In the genomic region with DNA sequence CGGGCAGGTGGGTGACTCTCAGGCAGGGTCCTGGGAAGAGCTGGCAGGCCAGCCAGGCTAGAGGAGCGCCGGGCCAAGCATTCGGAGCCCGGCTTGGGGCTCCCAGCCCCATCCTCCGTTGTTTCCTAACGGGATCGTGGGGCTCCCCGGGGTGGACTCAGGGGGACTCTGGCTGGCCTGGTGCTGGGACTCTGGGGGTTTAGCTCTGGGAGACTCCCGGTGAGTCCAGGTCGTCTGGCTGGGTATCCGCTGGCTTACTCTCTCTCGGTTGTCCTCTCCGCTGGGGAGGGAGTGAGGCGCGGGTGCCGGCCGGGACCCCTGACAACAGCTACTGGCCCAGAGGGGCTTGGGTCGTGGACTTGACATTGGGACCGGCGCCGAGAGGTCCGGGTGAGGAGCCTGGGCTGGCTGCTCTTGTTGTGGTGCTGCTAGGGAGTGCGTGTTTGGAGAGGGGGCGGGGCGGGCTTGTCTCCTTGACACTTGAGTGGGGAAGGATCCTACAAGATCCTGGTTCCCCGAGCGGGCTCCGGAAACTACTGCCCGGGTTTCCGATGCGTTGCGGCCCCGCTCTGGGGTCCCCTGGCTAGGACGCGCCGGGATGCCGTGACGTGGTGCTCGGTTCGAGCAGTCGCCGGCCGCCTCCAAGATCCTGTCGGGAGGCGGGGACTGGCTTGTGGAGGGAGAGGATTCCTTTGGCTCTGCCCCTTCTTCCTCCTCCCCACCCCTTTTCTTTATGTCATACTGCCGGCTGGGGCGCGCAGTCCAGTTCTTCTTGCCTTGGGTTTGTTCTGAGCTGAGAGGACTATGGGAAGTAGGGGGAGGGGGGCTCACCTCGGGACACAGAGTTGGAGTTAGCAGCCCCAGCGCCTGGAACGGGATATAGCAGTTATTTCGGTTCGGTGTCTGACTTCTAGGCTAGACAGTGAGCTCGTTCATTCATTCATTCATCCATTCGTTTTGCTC, we compare ENCODE assay signal across 8 cellular contexts. TPM values are rescaled to one million over a fixed set of nuclear protein-coding genes. Genes with fewer than 3 reads are reported as not detected.
A peak's percentile ranks its signal among the peaks of the same experiment; 100 is the strongest.
DNase-seq lines count a peak whose midpoint lies in the region; ATAC-seq, FAIRE-seq and TF ChIP-seq lines count a peak whose summit lies in the region.

No MANE protein-coding gene starts in this region.

- peaks cover 2% of the 10 kb centered on the region in 2 experiments for H3K36me3 ChIP-seq in endothelial cell of umbilical vein (ENCODE audit: control insufficient read depth in 2 of 2, extremely low read depth in 1 of 2, insufficient read depth in 2 of 2, low read length in 2 of 2)

- no peaks in the 10 kb centered on the region for H3K27me3 Mint-ChIP-seq in mesothelial cell of epicardium (ENCODE audit: low read depth)

- peak overlapping the region; percentile 83 to 96 (median 89) for H3K4me3 ChIP-seq in endothelial cell of umbilical vein (replicated peaks in 1 of 3; ENCODE audit: insufficient read depth in 1 of 3, low read depth in 1 of 3, low read length in 3 of 3)

- POLR2A ChIA-PET in endothelial cell of umbilical vein (lab: Charles Lee), result no interaction called here

- dilution Hi-C loops in endothelial cell of umbilical vein (cut with MboI; ENCODE audit: extremely low pct_ligation_motif_present, low sequenced_read_pairs), result no loop called here

- H3K79me2 ChIP-seq in endothelial cell of umbilical vein (ENCODE audit: control insufficient read depth, insufficient read depth, low read length), result peaks cover 22% of the 10 kb centered on the region

- no peaks in the 10 kb centered on the region for H3K9me3 Mint-ChIP-seq in mesothelial cell of epicardium

- peak; percentile 85 for FAIRE-seq in endothelial cell of umbilical vein (lab: Jason Lieb, UNC)

- H3K4me2 ChIP-seq in endothelial cell of umbilical vein (ENCODE audit: insufficient read depth, low read length), result peak overlapping the region; percentile 81

- peak overlapping the region; percentile 96 for H3K9ac ChIP-seq in endothelial cell of umbilical vein (replicated peaks; ENCODE audit: extremely low read depth, insufficient read depth, low read length)

- BruUV-seq in endothelial cell of umbilical vein (replicated peaks; lab: Mats Ljungman, UMichigan), result TSS peak; percentile 12

- peak overlapping the region; percentile 55 for H2AFZ ChIP-seq in endothelial cell of umbilical vein (ENCODE audit: low read depth, low read length)

- H3K27me3 ChIP-seq in endothelial cell of umbilical vein (ENCODE audit: control insufficient read depth in 2 of 2, insufficient read depth in 2 of 2, low read length in 2 of 2), result no peaks in the 10 kb centered on the region

- peak; percentile 85 for TF ChIP-seq POLR2A in endothelial cell of umbilical vein (IDR thresholded peaks at IDR 0.05; ENCODE audit: low read depth, low read length)

- peak overlapping the region; percentile 94 for H3K4me3 Mint-ChIP-seq in mesothelial cell of epicardium

- H3K36me3 Mint-ChIP-seq in mesothelial cell of epicardium, result peaks cover 9% of the 10 kb centered on the region

- H3K4me1 ChIP-seq in endothelial cell of umbilical vein (ENCODE audit: control insufficient read depth, extremely low read depth, insufficient read depth, low read length), result peaks cover 12% of the 10 kb centered on the region

- CTCF ChIA-PET in endothelial cell of umbilical vein (lab: Charles Lee), result interaction anchor here (0.9 to 1.2 kb wide), 7 partner anchors 10 to 238 kb away, joined by 3 to 7 read pairs (median 3); no protein-coding TSS in a partner anchor

- peak; percentile 27 for ATAC-seq in GM19438 (IDR thresholded peaks at IDR 0.05; ENCODE audit: low read depth, unreplicated experiment)

- H3K4me1 Mint-ChIP-seq in mesothelial cell of epicardium, result peaks cover 30% of the 10 kb centered on the region

- H4K20me1 ChIP-seq in endothelial cell of umbilical vein (replicated peaks; ENCODE audit: control insufficient read depth, extremely low read depth, insufficient read depth, low read length), result no peaks in the 10 kb centered on the region

- peak; percentile 46 for DNase-seq in HS-5 (ENCODE audit: low read depth)
- peak; percentile 57 for DNase-seq in NOMO-1 treated with dmso at 0.1 percent for 144 hours (lab: John Stamatoyannopoulos, UW; ENCODE audit: unreplicated experiment)
- peak; percentile 79 for DNase-seq in activated CD8-positive, alpha-beta memory T cell treated with anti-CD3 and anti-CD28 coated beads, Interleukin-2, amount 50 U/mL, for 48 hours
- peak; percentile 95 for DNase-seq in endothelial cell of umbilical vein (ENCODE audit: low read depth, low spot score)
- DNase-seq in mesothelial cell of epicardium (ENCODE audit: low spot score in 2 of 2, unreplicated experiment in 2 of 2), result peak; percentile 65 to 77
- peak; percentile 13 for DNase-seq in stimulated activated CD8-positive, alpha-beta memory T cell treated with anti-CD3 and anti-CD28 coated beads, Interleukin-15, amount 100 ng/mL, for 24 hours (ENCODE audit: low read depth)

- H3K9me1 ChIP-seq in endothelial cell of umbilical vein (replicated peaks; ENCODE audit: control insufficient read depth, extremely low read depth, insufficient read depth, low read length), result no peaks in the 10 kb centered on the region

- intact Hi-C loops in endothelial cell of umbilical vein (cut with micrococcal nuclease), result loop anchor here (1.0 to 2.0 kb wide), 4 partner anchors 67 to 235 kb away; a partner anchor contains a TSS

- peak overlapping the region; percentile 100 for H3K27ac Mint-ChIP-seq in mesothelial cell of epicardium

- TF ChIP-seq CTCF in C4-2B (conservative IDR thresholded peaks at IDR 0.05), result peak; percentile 27; the same call in 1 of the 2 replicates
- TF ChIP-seq CTCF in endothelial cell of umbilical vein (IDR thresholded peaks at IDR 0.05; ENCODE audit: extremely low read depth in 1 of 2, insufficient read depth in 1 of 2, low read depth in 1 of 2, low read length in 2 of 2), result peak in 1 of 2 donors; percentile 19
- TF ChIP-seq CTCF in mesothelial cell of epicardium (IDR thresholded peaks at IDR 0.05; ENCODE audit: unreplicated experiment), result no peak

- H3K27ac ChIP-seq in C4-2B (peak overlapping the region; percentile 93), endothelial cell of umbilical vein (ENCODE audit: insufficient read depth, low read depth, low read length) (peak overlapping the region; percentile 94)

- H3K9me3 ChIP-seq in endothelial cell of umbilical vein (replicated peaks; ENCODE audit: control insufficient read depth, insufficient read depth, low read length), result no peaks in the 10 kb centered on the region

TF ChIP-seq in endothelial cell of umbilical vein, 7 proteins besides CTCF, POLR2A, EP300 and RAD21:
- TF ChIP-seq EZH2 (IDR thresholded peaks at IDR 0.05; ENCODE audit: borderline replicate concordance, low read depth, low read length, severe bottlenecking) (no peak), MYC (IDR thresholded peaks at IDR 0.05; ENCODE audit: low read depth, low read length) (no peak), POLR2AphosphoS5 (IDR thresholded peaks at IDR 0.05; ENCODE audit: insufficient read depth, low read depth, low read length) (peak; percentile 72), JUN (IDR thresholded peaks at IDR 0.05; ENCODE audit: borderline replicate concordance, insufficient read depth, insufficient read length, low read depth) (no peak)
- TF ChIP-seq, protein P1, sequence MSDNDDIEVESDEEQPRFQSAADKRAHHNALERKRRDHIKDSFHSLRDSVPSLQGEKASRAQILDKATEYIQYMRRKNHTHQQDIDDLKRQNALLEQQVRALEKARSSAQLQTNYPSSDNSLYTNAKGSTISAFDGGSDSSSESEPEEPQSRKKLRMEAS (IDR thresholded peaks at IDR 0.05; ENCODE audit: insufficient read depth, insufficient read length), result no peak

RNA-seq across cellular contexts. Expression of a gene that starts 0.6 kb away (rescaled TPM):
- total RNA-seq in endothelial cell of umbilical vein (23.4 and 25.7 TPM in 2 replicates), mesothelial cell of epicardium (47.3 to 47.5 TPM (median 47.5 TPM) in 3 replicates)
- polyA plus RNA-seq in endothelial cell of umbilical vein, result 18.3 and 19.2 TPM in 2 replicates
- polyA plus RNA-seq in endothelial cell of umbilical vein (2011; cell fraction: cytosol; rRNA removed), result 15.3 and 15.5 TPM in 2 replicates
- 51.3 and 57.0 TPM in 2 replicates for polyA plus RNA-seq in endothelial cell of umbilical vein (2011; cell fraction: nucleus; rRNA removed)
- polyA plus RNA-seq in endothelial cell of umbilical vein (2012), result 15.3 and 17.6 TPM in 2 replicates
- polyA minus RNA-seq in endothelial cell of umbilical vein, result 37.6 and 41.7 TPM in 2 replicates
- 12.8 TPM for polyA minus RNA-seq in endothelial cell of umbilical vein (2011; cell fraction: cytosol; rRNA and poly(A)+ RNA removed)
- polyA minus RNA-seq in endothelial cell of umbilical vein (2011; cell fraction: nucleus; rRNA and poly(A)+ RNA removed), result 83.3 and 104 TPM in 2 replicates

Comparison
In these comparisons a context has a peak if more than half of its experiments do, and no peak if none do; other contexts are left out.
1. Peak in every context shown above with its lines: DNase-seq, ATAC-seq, H3K4me3 ChIP-seq and H3K27ac ChIP-seq.
2. DNase-seq: peak in every context shown above with its lines; median percentile 95 in endothelial cell of umbilical vein; 79 in activated CD8-positive, alpha-beta memory T cell treated with anti-CD3 and anti-CD28 coated beads, Interleukin-2, amount 50 U/mL, for 48 hours; 71 in mesothelial cell of epicardium; 57 in NOMO-1 treated with dmso at 0.1 percent for 144 hours; 46 in HS-5; 13 in stimulated activated CD8-positive, alpha-beta memory T cell treated with anti-CD3 and anti-CD28 coated beads, Interleukin-15, amount 100 ng/mL, for 24 hours.